Comparison of ENCODE assay signal across 8 cellular contexts in genomic region chr1:152052606-152053005, GRCh38. TPM values are rescaled to one million over a fixed set of nuclear protein-coding genes. Genes with fewer than 3 reads are reported as not detected.
DNase-seq lines count a peak whose midpoint lies in the region; ATAC-seq and TF ChIP-seq lines count a peak whose summit lies in the region.

No MANE protein-coding gene starts in this region.

- no peak overlapping the region for H3K4me3 ChIP-seq in CD4-positive, CD25-positive, alpha-beta regulatory T cell (ENCODE audit: low read depth, low read length)
- H3K4me3 ChIP-seq in HL-60 (replicated peaks; ENCODE audit: insufficient read depth, low read length) (no peak overlapping the region), lung (no peak overlapping the region)

- CTCF ChIA-PET in activated CD4-positive, alpha-beta memory T cell treated with anti-CD3 and anti-CD28 coated beads for 36 hours (lab: Charles Lee), result interaction anchor here (0.6 to 19.0 kb wide), 32 partner anchors 9 to 406 kb away, joined by 3 to 442 read pairs (median 4); partner anchors contain the start of gene TCHH

- H3K27ac ChIP-seq in CD4-positive, CD25-positive, alpha-beta regulatory T cell (ENCODE audit: insufficient read depth, low read length, poor library complexity, severe bottlenecking), result no peak overlapping the region
- H3K27ac ChIP-seq in HL-60 (replicated peaks) (no peak overlapping the region), lung (ENCODE audit: low read depth in 1 of 2, low read length in 1 of 2) (no peak overlapping the region)

- no peaks in the 10 kb centered on the region for H3K36me3 Mint-ChIP-seq in CD4-positive, CD25-positive, alpha-beta regulatory T cell
- H3K36me3 Mint-ChIP-seq in activated CD4-positive, alpha-beta memory T cell treated with anti-CD3 and anti-CD28 coated beads for 36 hours, result no peaks in the 10 kb centered on the region

- peaks cover 16% of the 10 kb centered on the region for H3K27me3 ChIP-seq in CD4-positive, CD25-positive, alpha-beta regulatory T cell (ENCODE audit: control insufficient read depth, insufficient read depth, low read length)
- H3K27me3 ChIP-seq in HL-60 (ENCODE audit: insufficient read depth, poor library complexity, severe bottlenecking) (peaks cover 14% of the 10 kb centered on the region), lung (ENCODE audit: control insufficient read depth, insufficient read depth) (no peaks in the 10 kb centered on the region)

- 26 to 28% methylated on average over 11 of the region's 11 CpGs for WGBS in lung, 2 donors

- peak; percentile 66 for TF ChIP-seq CTCF in HL-60 (IDR thresholded peaks at IDR 0.05; ENCODE audit: insufficient read depth, low read length)
- peak; percentile 94 for TF ChIP-seq CTCF in lung (IDR thresholded peaks at IDR 0.05; ENCODE audit: control extremely low read depth, extremely low read depth)

- intact Hi-C loops in activated CD4-positive, alpha-beta memory T cell treated with anti-CD3 and anti-CD28 coated beads for 36 hours (cut with micrococcal nuclease), result loop anchor here (1.0 to 10.0 kb wide), 4 partner anchors 58 to 390 kb away; no protein-coding TSS in a partner anchor

- H3K4me1 Mint-ChIP-seq in CD4-positive, CD25-positive, alpha-beta regulatory T cell, result peaks cover 8 to 31% (median 14%) of the 10 kb centered on the region in 4 donors
- H3K4me1 Mint-ChIP-seq in activated CD4-positive, alpha-beta memory T cell treated with anti-CD3 and anti-CD28 coated beads for 36 hours (ENCODE audit: low read depth), result peaks cover 16% of the 10 kb centered on the region

- H3K4me1 ChIP-seq in CD4-positive, CD25-positive, alpha-beta regulatory T cell (ENCODE audit: control insufficient read depth, insufficient read depth, low read length, poor library complexity, severe bottlenecking), result peaks cover 11% of the 10 kb centered on the region
- peaks cover 2 to 5% of the 10 kb centered on the region in 2 donors for H3K4me1 ChIP-seq in lung (ENCODE audit: control insufficient read depth in 2 of 2, insufficient read depth in 2 of 2, low read length in 2 of 2)

- POLR2A ChIA-PET in activated CD4-positive, alpha-beta memory T cell treated with anti-CD3 and anti-CD28 coated beads for 36 hours (lab: Charles Lee), result no interaction called here

- no peaks in the 10 kb centered on the region for H3K9me3 ChIP-seq in CD4-positive, CD25-positive, alpha-beta regulatory T cell (ENCODE audit: control insufficient read depth in 2 of 2, low read length in 2 of 2)
- no peaks in the 10 kb centered on the region for H3K9me3 ChIP-seq in lung (ENCODE audit: control insufficient read depth in 2 of 2, insufficient read depth in 1 of 2, low read length in 1 of 2)

- peak in 1 of 2 donors; percentile 10 for ATAC-seq in CD4-positive, CD25-positive, alpha-beta regulatory T cell (ENCODE audit: low read depth in 2 of 2)
- ATAC-seq in lung (ENCODE audit: insufficient read depth, low FRiP score) (no peak), HG03354 (IDR thresholded peaks at IDR 0.05; ENCODE audit: poor library complexity, severe bottlenecking, unreplicated experiment) (no peak)

- peak overlapping the region in 1 of 3 donors; percentile 50 for H3K27ac Mint-ChIP-seq in CD4-positive, CD25-positive, alpha-beta regulatory T cell
- no peak overlapping the region for H3K27ac Mint-ChIP-seq in activated CD4-positive, alpha-beta memory T cell treated with anti-CD3 and anti-CD28 coated beads for 36 hours

- H3K27me3 Mint-ChIP-seq in CD4-positive, CD25-positive, alpha-beta regulatory T cell, result peaks cover 36% of the 10 kb centered on the region
- H3K27me3 Mint-ChIP-seq in activated CD4-positive, alpha-beta memory T cell treated with anti-CD3 and anti-CD28 coated beads for 36 hours, result peaks cover 9% of the 10 kb centered on the region

- no peaks in the 10 kb centered on the region for H3K36me3 ChIP-seq in CD4-positive, CD25-positive, alpha-beta regulatory T cell (ENCODE audit: control insufficient read depth, insufficient read depth, low read length)
- H3K36me3 ChIP-seq in lung (ENCODE audit: control insufficient read depth in 2 of 2, insufficient read depth in 2 of 2, low read length in 2 of 2), result no peaks in the 10 kb centered on the region

- peak; percentile 72 to 82 (median 77) for DNase-seq in CD4-positive, CD25-positive, alpha-beta regulatory T cell
- DNase-seq in HL-60 (ENCODE audit: low read depth in 1 of 2, low spot score in 1 of 2) (peak in 1 of 2 experiments; percentile 86), NCI-H774 (lab: John Stamatoyannopoulos, UW) (peak; percentile 72), lung (ENCODE audit: low spot score) (peak; percentile 85)
- DNase-seq in activated CD4-positive, alpha-beta memory T cell treated with anti-CD3 and anti-CD28 coated beads for 36 hours, result peak; percentile 88
- peak; percentile 84 for DNase-seq in effector CD4-positive, alpha-beta T cell
- peak; percentile 60 for DNase-seq in stimulated activated CD8-positive, alpha-beta memory T cell treated with anti-CD3 and anti-CD28 coated beads, Interleukin-12 subunit alpha, Interleukin-12 subunit beta, amount 100 ng/mL, for 4 hours (ENCODE audit: low read depth)

- no peak overlapping the region for H3K4me3 Mint-ChIP-seq in CD4-positive, CD25-positive, alpha-beta regulatory T cell
- no peak overlapping the region for H3K4me3 Mint-ChIP-seq in activated CD4-positive, alpha-beta memory T cell treated with anti-CD3 and anti-CD28 coated beads for 36 hours

- peaks cover 0 to 1% (median 0%) of the 10 kb centered on the region in 7 donors for H3K9me3 Mint-ChIP-seq in CD4-positive, CD25-positive, alpha-beta regulatory T cell
- no peaks in the 10 kb centered on the region for H3K9me3 Mint-ChIP-seq in activated CD4-positive, alpha-beta memory T cell treated with anti-CD3 and anti-CD28 coated beads for 36 hours

RNA-seq across cellular contexts. Expression of gene S100A11, which starts 15.8 kb away (rescaled TPM):
- total RNA-seq in CD4-positive, CD25-positive, alpha-beta regulatory T cell, result 80.2 TPM
- 100 to 1,000 TPM; 397 to 676 (median 547) TPM for polyA plus RNA-seq in CD4-positive, CD25-positive, alpha-beta regulatory T cell
- total RNA-seq in activated CD4-positive, alpha-beta memory T cell treated with anti-CD3 and anti-CD28 coated beads for 36 hours, result 100 to 1,000 TPM; 460 to 477 TPM
- total RNA-seq in lung, result 100 to 1,000 TPM in 1 of 2 donors, 10 to 100 TPM in 1; 69.4 to 610 TPM
- polyA plus RNA-seq in lung, result 1,000 to 10,000 TPM; 2,699 to 3,092 TPM

RNA-seq across cellular contexts. Expression of gene TCHHL1, which starts 36.3 kb away (rescaled TPM):
- total RNA-seq in CD4-positive, CD25-positive, alpha-beta regulatory T cell, result not detected
- polyA plus RNA-seq in CD4-positive, CD25-positive, alpha-beta regulatory T cell, result not detected
- not detected for total RNA-seq in activated CD4-positive, alpha-beta memory T cell treated with anti-CD3 and anti-CD28 coated beads for 36 hours
- total RNA-seq in lung, result not detected
- not detected for polyA plus RNA-seq in lung

RNA-seq across cellular contexts. Expression of gene S100A10, which starts 58.9 kb away (rescaled TPM):
- total RNA-seq in CD4-positive, CD25-positive, alpha-beta regulatory T cell, result 405 TPM
- 1,000 to 10,000 TPM; 1,242 to 1,844 (median 1,500) TPM for polyA plus RNA-seq in CD4-positive, CD25-positive, alpha-beta regulatory T cell
- 100 to 1,000 TPM; 257 to 270 TPM for total RNA-seq in activated CD4-positive, alpha-beta memory T cell treated with anti-CD3 and anti-CD28 coated beads for 36 hours
- total RNA-seq in lung, result 100 to 1,000 TPM; 205 to 801 TPM
- polyA plus RNA-seq in lung, result 1,000 to 10,000 TPM in 1 of 2 donors, 100 to 1,000 TPM in 1; 548 to 1,003 TPM
